In genomic region chr4:152374606-152375285, GRCh38 we compare ENCODE assay signal across 21 cellular contexts.
DNase-seq lines count a peak whose midpoint lies in the region; ATAC-seq lines count a peak whose summit lies in the region.
"Had no signal": no experiment of that assay in that cellular context is flagged by ENCODE, and none has a peak within 500 bp of the region (broad histone marks: within the 10 kb centered on the region; RNA-seq: fewer than 3 reads in every experiment).

No MANE protein-coding gene starts in this region.

- no peaks in the 10 kb centered on the region for H3K36me3 ChIP-seq in adipocyte (ENCODE audit: control insufficient read depth, insufficient read depth, low read length, severe bottlenecking)
- no peaks in the 10 kb centered on the region for H3K36me3 ChIP-seq in H7 (replicated peaks; ENCODE audit: control insufficient read depth, insufficient read depth, low read length)

- intact Hi-C loops in left ventricle myocardium superior (cut with micrococcal nuclease) = loop anchor here (10.0 kb wide), 1 partner anchor 270 kb away; no protein-coding TSS in a partner anchor
- intact Hi-C loops in right cardiac atrium (cut with DNase I) = no loop called here

- no peaks in the 10 kb centered on the region for H3K27me3 ChIP-seq in right cardiac atrium (ENCODE audit: control insufficient read depth, insufficient read depth)
- H3K27me3 ChIP-seq in adipocyte (replicated peaks; ENCODE audit: control insufficient read depth, insufficient read depth, low read length) = no peaks in the 10 kb centered on the region
- H3K27me3 ChIP-seq in H7 (ENCODE audit: control insufficient read depth, insufficient read depth, low read length) = no peaks in the 10 kb centered on the region

- no peak overlapping the region for H3K27ac Mint-ChIP-seq in stimulated activated naive CD8-positive, alpha-beta T cell treated with anti-CD3 and anti-CD28 coated beads, Interleukin-15, amount 100 ng/mL, for 72 hours
- H3K27ac Mint-ChIP-seq: activated CD4-positive, alpha-beta memory T cell treated with anti-CD3 and anti-CD28 coated beads, Interleukin-2, amount 10 ng/mL, durations not matched to agents 7 days and 5 days; activated T-helper 1 cell treated with anti-CD3 and anti-CD28 coated beads, Interleukin-12 subunit alpha, Interleukin-12 subunit beta, Interleukin-2, Interleukin-4 antibody, amounts not matched to agents 30 ng/mL and 10 ng/mL and 1 ng/mL, durations not matched to agents 14 hours and 24 hours and 36 hours; memory B cell; T-cell had no signal

- peak; percentile 3 for DNase-seq in DMS53 (lab: John Stamatoyannopoulos, UW)
- no peak for DNase-seq in DMS53 treated with DMSO at 0.1 percent for 48 hours (lab: John Stamatoyannopoulos, UW; ENCODE audit: unreplicated experiment)
- DNase-seq in left ventricle myocardium superior = no peak
- no peak for DNase-seq in right cardiac atrium
- peak; percentile 25 for DNase-seq in adipocyte (ENCODE audit: low read depth)
- DNase-seq in stimulated activated naive CD8-positive, alpha-beta T cell treated with anti-CD3 and anti-CD28 coated beads, Interleukin-15, amount 100 ng/mL, for 72 hours = no peak
- no peak for DNase-seq in H7
- no peak for DNase-seq in T-helper 9 cell
- DNase-seq: 8988T; activated CD4-positive, alpha-beta memory T cell treated with anti-CD3 and anti-CD28 coated beads, Interleukin-2, amount 10 ng/mL, durations not matched to agents 7 days and 5 days; cerebellar nuclear complex; H9; KBM-7; MV-4-11; NCI-H187 treated with DMSO at 0.1 percent for 48 hours; NCI-H446 treated with DMSO at 0.1 percent for 48 hours; nephron progenitor cell; T-cell had no signal

- 83% methylated on average over 3 of the region's 3 CpGs for WGBS in right cardiac atrium

- peaks cover 15% of the 10 kb centered on the region for H3K4me1 Mint-ChIP-seq in stimulated activated naive CD8-positive, alpha-beta T cell treated with anti-CD3 and anti-CD28 coated beads, Interleukin-15, amount 100 ng/mL, for 72 hours
- H3K4me1 Mint-ChIP-seq: H9, nephron progenitor cell had no signal

- H3K27ac ChIP-seq in right cardiac atrium (ENCODE audit: low read length) = no peak overlapping the region
- H3K27ac ChIP-seq: VCaP had no signal

- H3K9me3 ChIP-seq in right cardiac atrium (ENCODE audit: control insufficient read depth, low read length) (no peaks in the 10 kb centered on the region), adipocyte (ENCODE audit: control insufficient read depth, low read length) (no peaks in the 10 kb centered on the region)

- no peaks in the 10 kb centered on the region for H3K27me3 Mint-ChIP-seq in stimulated activated naive CD8-positive, alpha-beta T cell treated with anti-CD3 and anti-CD28 coated beads, Interleukin-15, amount 100 ng/mL, for 72 hours
- H3K27me3 Mint-ChIP-seq: activated CD4-positive, alpha-beta memory T cell treated with anti-CD3 and anti-CD28 coated beads, Interleukin-2, amount 10 ng/mL, durations not matched to agents 7 days and 5 days; memory B cell; T-cell had no signal

- H3K9ac ChIP-seq in adipocyte (ENCODE audit: low read length) = no peak overlapping the region

- H3K4me3 Mint-ChIP-seq in stimulated activated naive CD8-positive, alpha-beta T cell treated with anti-CD3 and anti-CD28 coated beads, Interleukin-15, amount 100 ng/mL, for 72 hours = no peak overlapping the region
- H3K4me3 Mint-ChIP-seq: activated CD4-positive, alpha-beta memory T cell treated with anti-CD3 and anti-CD28 coated beads, Interleukin-2, amount 10 ng/mL, durations not matched to agents 7 days and 5 days; activated T-helper 1 cell treated with anti-CD3 and anti-CD28 coated beads, Interleukin-12 subunit alpha, Interleukin-12 subunit beta, Interleukin-2, Interleukin-4 antibody, amounts not matched to agents 30 ng/mL and 10 ng/mL and 1 ng/mL, durations not matched to agents 14 hours and 24 hours and 36 hours; H9; memory B cell; nephron progenitor cell; T-cell had no signal

- no peaks in the 10 kb centered on the region for H3K9me3 Mint-ChIP-seq in stimulated activated naive CD8-positive, alpha-beta T cell treated with anti-CD3 and anti-CD28 coated beads, Interleukin-15, amount 100 ng/mL, for 72 hours
- H3K9me3 Mint-ChIP-seq: activated CD4-positive, alpha-beta memory T cell treated with anti-CD3 and anti-CD28 coated beads, Interleukin-2, amount 10 ng/mL, durations not matched to agents 7 days and 5 days; activated T-helper 1 cell treated with anti-CD3 and anti-CD28 coated beads, Interleukin-12 subunit alpha, Interleukin-12 subunit beta, Interleukin-2, Interleukin-4 antibody, amounts not matched to agents 30 ng/mL and 10 ng/mL and 1 ng/mL, durations not matched to agents 14 hours and 24 hours and 36 hours; H9; memory B cell; nephron progenitor cell; T-cell had no signal

- no peaks in the 10 kb centered on the region for H3K4me1 ChIP-seq in right cardiac atrium (ENCODE audit: control insufficient read depth, insufficient read depth, low read length)
- peaks cover 10% of the 10 kb centered on the region for H3K4me1 ChIP-seq in adipocyte (ENCODE audit: control insufficient read depth, insufficient read depth, low read length)

- ATAC-seq in left ventricle myocardium superior (peak; percentile 56), right cardiac atrium (no peak)
- ATAC-seq in stimulated activated naive CD8-positive, alpha-beta T cell treated with anti-CD3 and anti-CD28 coated beads, Interleukin-15, amount 100 ng/mL, for 72 hours = peak; percentile 31
- ATAC-seq: T-cell had no signal

- H3K4me3 ChIP-seq in right cardiac atrium (ENCODE audit: low read length) = no peak overlapping the region
- no peak overlapping the region for H3K4me3 ChIP-seq in adipocyte (ENCODE audit: low read length)
- no peak overlapping the region for H3K4me3 ChIP-seq in H7 (ENCODE audit: insufficient read depth, low read depth, low read length)

Comparison
In these comparisons a context has a peak if more than half of its experiments do, and no peak if none do; other contexts are left out.
1. DNase-seq: peak in DMS53 (single experiment) and adipocyte (single experiment); none in DMS53 treated with DMSO at 0.1 percent for 48 hours (single experiment), left ventricle myocardium superior (single experiment), right cardiac atrium (0 of 3), stimulated activated naive CD8-positive, alpha-beta T cell treated with anti-CD3 and anti-CD28 coated beads, Interleukin-15, amount 100 ng/mL, for 72 hours (0 of 2), H7 (single experiment) and T-helper 9 cell (single experiment).
2. ATAC-seq: peak in left ventricle myocardium superior (single experiment) and stimulated activated naive CD8-positive, alpha-beta T cell treated with anti-CD3 and anti-CD28 coated beads, Interleukin-15, amount 100 ng/mL, for 72 hours (single experiment); none in right cardiac atrium (0 of 2).